10 cellular contexts compared by ENCODE assay signal in genomic region chr4:140569307-140569638, GRCh38. TPM values are rescaled to one million over a fixed set of nuclear protein-coding genes. Genes with fewer than 3 reads are reported as not detected.
DNase-seq lines count a peak whose midpoint lies in the region; ATAC-seq and TF ChIP-seq lines count a peak whose summit lies in the region.
"Had no signal": no experiment of that assay in that cellular context is flagged by ENCODE, and none has a peak within 500 bp of the region (broad histone marks: within the 10 kb centered on the region; RNA-seq: fewer than 3 reads in every experiment).

No MANE protein-coding gene starts in this region.

- H3K4me1 Mint-ChIP-seq in endodermal cell (peaks cover 10% of the 10 kb centered on the region), nephron progenitor cell (peaks cover 15% of the 10 kb centered on the region)

- H3K9me3 Mint-ChIP-seq in endodermal cell = peaks cover 9% of the 10 kb centered on the region
- peaks cover 23% of the 10 kb centered on the region for H3K9me3 Mint-ChIP-seq in nephron progenitor cell

- no peak for ATAC-seq in Right ventricle myocardium inferior

- intact Hi-C loops in Right ventricle myocardium inferior (cut with DNase I) (no loop called here), uterus (cut with DNase I; ENCODE audit: low total_unique reads) (no loop called here)

- H3K27me3 ChIP-seq in right atrium auricular region (peaks cover 0 to 8% of the 10 kb centered on the region in 2 donors), endodermal cell (ENCODE audit: control insufficient read depth, insufficient read depth, low read length, poor library complexity, severe bottlenecking) (peaks cover 79% of the 10 kb centered on the region), uterus (peaks cover 6% of the 10 kb centered on the region in 2 donors)

- DNase-seq in right atrium auricular region (ENCODE audit: low spot score) (no peak), Right ventricle myocardium inferior (ENCODE audit: missing footprints) (no peak), endodermal cell (no peak), nephron progenitor cell (no peak), uterus (no peak), SIG-M5 (lab: John Stamatoyannopoulos, UW) (no peak), hypothalamus (lab: John Stamatoyannopoulos, UW) (no peak), nucleus accumbens (lab: John Stamatoyannopoulos, UW) (no peak)
- DNase-seq: MV-4-11, SHP77 treated with DMSO at 0.1 percent for 48 hours had no signal

- TF ChIP-seq POLR2A in uterus (IDR thresholded peaks at IDR 0.05) = no peak

- WGBS in endodermal cell (ENCODE audit: insufficient coverage in 1 of 2, insufficient read length in 1 of 2), 2 experiments = 33 to 64% methylated on average over 2 to 7 of the region's 7 CpGs

- peak overlapping the region; percentile 57 for H3K4me3 Mint-ChIP-seq in endodermal cell
- peak overlapping the region; percentile 83 for H3K4me3 Mint-ChIP-seq in nephron progenitor cell

- H3K9me3 ChIP-seq in right atrium auricular region (peaks cover 4 to 11% of the 10 kb centered on the region in 2 donors), endodermal cell (ENCODE audit: control insufficient read depth, low read length) (peaks cover 5% of the 10 kb centered on the region), uterus (peaks cover 0 to 6% of the 10 kb centered on the region in 2 donors)

- H3K4me1 ChIP-seq in right atrium auricular region = peaks cover 0 to 19% of the 10 kb centered on the region in 2 donors
- H3K4me1 ChIP-seq in endodermal cell (ENCODE audit: control insufficient read depth, insufficient read depth, low read length) = no peaks in the 10 kb centered on the region
- H3K4me1 ChIP-seq in uterus = peaks cover 0 to 10% of the 10 kb centered on the region in 2 donors

- no peak overlapping the region for H3K9ac ChIP-seq in endodermal cell (ENCODE audit: extremely low read depth, low read length, poor library complexity, severe bottlenecking)

- H3K27me3 Mint-ChIP-seq in endodermal cell (ENCODE audit: insufficient read depth) = peaks cover 4% of the 10 kb centered on the region
- H3K27me3 Mint-ChIP-seq in nephron progenitor cell (ENCODE audit: low read depth, poor library complexity) = no peaks in the 10 kb centered on the region

- H3K36me3 Mint-ChIP-seq in endodermal cell (ENCODE audit: low read depth) = no peaks in the 10 kb centered on the region
- no peaks in the 10 kb centered on the region for H3K36me3 Mint-ChIP-seq in nephron progenitor cell (ENCODE audit: low read depth)

- H3K4me3 ChIP-seq in right atrium auricular region (peak overlapping the region; percentile 46 to 59), endodermal cell (ENCODE audit: low read length) (peak overlapping the region; percentile 78), uterus (peak overlapping the region; percentile 23 to 39)

- H3K27ac Mint-ChIP-seq in endodermal cell = no peak overlapping the region
- H3K27ac Mint-ChIP-seq in nephron progenitor cell = no peak overlapping the region

- no peaks in the 10 kb centered on the region for H3K36me3 ChIP-seq in right atrium auricular region
- H3K36me3 ChIP-seq in endodermal cell (ENCODE audit: control insufficient read depth, insufficient read depth, low read length) = no peaks in the 10 kb centered on the region
- H3K36me3 ChIP-seq in uterus = no peaks in the 10 kb centered on the region

- TF ChIP-seq CTCF in right atrium auricular region (IDR thresholded peaks at IDR 0.05) (no peak), endodermal cell (conservative IDR thresholded peaks at IDR 0.05) (no peak), nephron progenitor cell (IDR thresholded peaks at IDR 0.05) (no peak), uterus (IDR thresholded peaks at IDR 0.05) (no peak)

- no peak overlapping the region for H3K27ac ChIP-seq in right atrium auricular region
- no peak overlapping the region for H3K27ac ChIP-seq in endodermal cell (ENCODE audit: low read depth, low read length)
- no peak overlapping the region for H3K27ac ChIP-seq in uterus

RNA-seq across cellular contexts. Expression of gene UCP1, which starts 0.5 kb away (rescaled TPM):
- total RNA-seq in right atrium auricular region (under 1 TPM in 1 of 2 donors, not detected in 1; 0.28 TPM), Right ventricle myocardium inferior (not detected), endodermal cell (under 1 TPM in 1 of 2 donors, not detected in 1; 0.24 TPM), uterus (not detected)
- polyA plus RNA-seq in endodermal cell (2013, experiment 1 of 2) = not detected
- polyA plus RNA-seq in endodermal cell (2013, experiment 2 of 2) = not detected

RNA-seq across cellular contexts. Expression of gene ELMOD2, which starts 45.3 kb away (rescaled TPM):
- total RNA-seq in right atrium auricular region (10 to 100 TPM in 1 of 2 donors, 1 to 10 TPM in 1; 6.6 to 13.3 TPM), Right ventricle myocardium inferior (14.6 TPM), endodermal cell (10 to 100 TPM; 65.5 to 67.9 TPM), uterus (10 to 100 TPM in 3 of 4 donors, 1 to 10 TPM in 1; 4.9 to 76.4 (median 19.7) TPM)
- 36.7 TPM for polyA plus RNA-seq in endodermal cell (2013, experiment 1 of 2)
- 34.6 TPM for polyA plus RNA-seq in endodermal cell (2013, experiment 2 of 2)
